1 cellular context compared by ENCODE assay signal in genomic region chr5:90409318-90410177, GRCh38.
A peak's percentile ranks its signal among the peaks of the same experiment; 100 is the strongest.
TF ChIP-seq lines count a peak whose summit lies in the region.

Gene CETN3 (minus strand): TSS chr5:90409756. CDS start chr5:90409661, 95 bp downstream.

TF ChIP-seq in K562, 482 proteins besides CTCF, POLR2A, EP300 and RAD21 (continued from another document and continues in another):
- TF ChIP-seq CLOCK (CRISPR knock-in tag; IDR thresholded peaks at IDR 0.05; ENCODE audit: borderline replicate concordance) (no peak), ZNF77 (CRISPR knock-in tag; IDR thresholded peaks at IDR 0.05) (no peak), MYBL2 (IDR thresholded peaks at IDR 0.05; ENCODE audit: low read depth) (peak; percentile 68), MYBL2 (CRISPR knock-in tag; IDR thresholded peaks at IDR 0.05; ENCODE audit: borderline replicate concordance) (no peak), USF1 (CRISPR knock-in tag; IDR thresholded peaks at IDR 0.05) (no peak), VEZF1 (CRISPR knock-in tag; IDR thresholded peaks at IDR 0.05) (peak; percentile 99), CHD1 (IDR thresholded peaks at IDR 0.05; ENCODE audit: low read length) (no peak), PHF8 (IDR thresholded peaks at IDR 0.05; ENCODE audit: borderline replicate concordance, low read length) (peak; percentile 99), NBN (IDR thresholded peaks at IDR 0.05; ENCODE audit: low read depth) (peak; percentile 46; the same call in 1 of the 2 replicates), POU5F1 (IDR thresholded peaks at IDR 0.05; ENCODE audit: borderline replicate concordance, low read depth, low read length, partially characterized antibody) (no peak), MCM7 (IDR thresholded peaks at IDR 0.05) (no peak), ZNF263 (CRISPR knock-in tag; IDR thresholded peaks at IDR 0.05; ENCODE audit: borderline replicate concordance) (no peak), CREB3 (tag; conservative IDR thresholded peaks at IDR 0.05; ENCODE audit: low read depth) (no peak), STAT5B (CRISPR knock-in tag; IDR thresholded peaks at IDR 0.05) (no peak), MTA2 (IDR thresholded peaks at IDR 0.05; ENCODE audit: low read depth) (no peak), SNAPC5 (CRISPR knock-in tag; IDR thresholded peaks at IDR 0.05) (no peak), GTF2B (IDR thresholded peaks at IDR 0.05; ENCODE audit: extremely low read depth, insufficient read length) (peak; percentile 84), MBD2 (IDR thresholded peaks at IDR 0.05; ENCODE audit: borderline replicate concordance, low read depth) (peak; percentile 83), SMAD3 (CRISPR knock-in tag; conservative IDR thresholded peaks at IDR 0.05) (0 out of 2 replicates have a peak, but pooled peaks have one; percentile 42), NKRF (IDR thresholded peaks at IDR 0.05; ENCODE audit: borderline replicate concordance) (no peak; the same call in 1 of the 2 replicates), SMARCC2 (IDR thresholded peaks at IDR 0.05; ENCODE audit: low read depth) (no peak), ZNF384 (IDR thresholded peaks at IDR 0.05; ENCODE audit: low read depth, low read length) (peak; percentile 93), PPARD (CRISPR knock-in tag; IDR thresholded peaks at IDR 0.05) (no peak), KDM5B (IDR thresholded peaks at IDR 0.05; ENCODE audit: insufficient replicate concordance, low read depth, low read length) (peak; percentile 92), SIN3B (IDR thresholded peaks at IDR 0.05; ENCODE audit: low read depth) (peak; percentile 57; the same call in 1 of the 2 replicates), CEBPG (CRISPR knock-in tag; IDR thresholded peaks at IDR 0.05) (no peak), CEBPG (tag; conservative IDR thresholded peaks at IDR 0.05 in 1 of 2, IDR thresholded peaks at IDR 0.05 in 1 of 2) (no peak), LARP7 (IDR thresholded peaks at IDR 0.05) (no peak), SUPT5H (IDR thresholded peaks at IDR 0.05) (peak; percentile 96), TBP (optimal IDR thresholded peaks at IDR 0.05; ENCODE audit: low read depth, low read length) (peak; percentile 97), ZNF583 (CRISPR knock-in tag; IDR thresholded peaks at IDR 0.05) (0 out of 2 replicates have a peak, but pooled peaks have one; percentile 22), L3MBTL2 (IDR thresholded peaks at IDR 0.05) (peak; percentile 57), FOXM1 (IDR thresholded peaks at IDR 0.05; ENCODE audit: low read depth) (no peak), FOXM1 (CRISPR knock-in tag; IDR thresholded peaks at IDR 0.05; ENCODE audit: low read depth) (no peak), SMAD2 (IDR thresholded peaks at IDR 0.05; ENCODE audit: low read depth, low read length) (no peak), RB1 (IDR thresholded peaks at IDR 0.05; ENCODE audit: low read depth) (peak; percentile 69; the same call in 1 of the 2 replicates), JUNB (CRISPR knock-in tag; conservative IDR thresholded peaks at IDR 0.05) (no peak), GTF2E2 (tag; IDR thresholded peaks at IDR 0.05) (peak; percentile 97), UBTF (IDR thresholded peaks at IDR 0.05; ENCODE audit: borderline replicate concordance in 1 of 2, low read depth in 2 of 2, low read length in 2 of 2) (peak in 1 of 2 experiments; percentile 76; a peak in 1 of 4 replicates), HBP1 (CRISPR knock-in tag; IDR thresholded peaks at IDR 0.05) (peak; percentile 75), MXD1 (CRISPR knock-in tag; IDR thresholded peaks at IDR 0.05; ENCODE audit: borderline replicate concordance, poor library complexity, severe bottlenecking) (no peak), ZBTB1 (CRISPR knock-in tag; IDR thresholded peaks at IDR 0.05; ENCODE audit: borderline replicate concordance, low read depth) (0 out of 2 replicates have a peak, but pooled peaks have one; percentile 29), TOE1 (IDR thresholded peaks at IDR 0.05; ENCODE audit: borderline replicate concordance) (no peak; the same call in 1 of the 2 replicates), TOE1 (CRISPR knock-in tag; IDR thresholded peaks at IDR 0.05; ENCODE audit: borderline replicate concordance, low read depth) (no peak), KAT7 (CRISPR knock-in tag; IDR thresholded peaks at IDR 0.05; ENCODE audit: borderline replicate concordance) (no peak), AFF4 (CRISPR knock-in tag; IDR thresholded peaks at IDR 0.05) (peak; percentile 88)
